12 cellular contexts compared by ENCODE assay signal in genomic region chr1:40897499-40897898, GRCh38. TPM values are rescaled to one million over a fixed set of nuclear protein-coding genes. Genes with fewer than 3 reads are reported as not detected.
A peak's percentile ranks its signal among the peaks of the same experiment; 100 is the strongest.
DNase-seq lines count a peak whose midpoint lies in the region; ATAC-seq and TF ChIP-seq lines count a peak whose summit lies in the region.
"Had no signal": no experiment of that assay in that cellular context is flagged by ENCODE, and none has a peak within 500 bp of the region (broad histone marks: within the 10 kb centered on the region; RNA-seq: fewer than 3 reads in every experiment).

No MANE protein-coding gene starts in this region.

- ATAC-seq in HG02840 (IDR thresholded peaks at IDR 0.05; ENCODE audit: low FRiP score, unreplicated experiment) = no peak
- no peak for ATAC-seq in GM18909 (IDR thresholded peaks at IDR 0.05; ENCODE audit: poor library complexity, unreplicated experiment)

- DNase-seq in Caki2 (ENCODE audit: low read depth) (peak; percentile 89), M059J (ENCODE audit: low read depth) (peak; percentile 70), endothelial cell (ENCODE audit: low spot score) (no peak), nephron progenitor cell (no peak), H7 (no peak), DMS153 (lab: John Stamatoyannopoulos, UW) (no peak)
- DNase-seq: activated naive CD4-positive, alpha-beta T cell treated with Interleukin-2 at 50 U/mL for 16 hours; C1 segment of cervical spinal cord; colonic mucosa; hippocampal formation had no signal

- H3K4me3 ChIP-seq in H7 (ENCODE audit: insufficient read depth, low read depth, low read length) = no peak overlapping the region
- H3K4me3 ChIP-seq: colonic mucosa had no signal

- H3K4me1 Mint-ChIP-seq in endothelial cell (ENCODE audit: unreplicated experiment) (peaks cover 6% of the 10 kb centered on the region), nephron progenitor cell (peaks cover 12% of the 10 kb centered on the region)

- H3K9me3 Mint-ChIP-seq in endothelial cell (ENCODE audit: unreplicated experiment) = peaks cover 16% of the 10 kb centered on the region
- peaks cover 30% of the 10 kb centered on the region for H3K9me3 Mint-ChIP-seq in nephron progenitor cell

- no peak overlapping the region for H3K4me3 Mint-ChIP-seq in endothelial cell (ENCODE audit: unreplicated experiment)
- no peak overlapping the region for H3K4me3 Mint-ChIP-seq in nephron progenitor cell

- TF ChIP-seq CTCF in endothelial cell (IDR thresholded peaks at IDR 0.05; ENCODE audit: unreplicated experiment) (no peak), nephron progenitor cell (IDR thresholded peaks at IDR 0.05) (no peak)

- no peaks in the 10 kb centered on the region for H3K27me3 ChIP-seq in H7 (ENCODE audit: control insufficient read depth, insufficient read depth, low read length)
- H3K27me3 ChIP-seq: colonic mucosa had no signal

- no peaks in the 10 kb centered on the region for H3K36me3 ChIP-seq in H7 (replicated peaks; ENCODE audit: control insufficient read depth, insufficient read depth, low read length)
- H3K36me3 ChIP-seq: colonic mucosa had no signal

- in situ Hi-C loops in Caki2 (cut with HindIII; ENCODE audit: low pct_unique_long_range_greater_than_20kb, low sequenced_read_pairs) = no loop called here

- H3K36me3 Mint-ChIP-seq in endothelial cell (ENCODE audit: low read depth, unreplicated experiment) (peaks cover 22% of the 10 kb centered on the region), nephron progenitor cell (ENCODE audit: low read depth) (no peaks in the 10 kb centered on the region)

- H3K27ac Mint-ChIP-seq in endothelial cell (ENCODE audit: unreplicated experiment) (peak overlapping the region; percentile 27), nephron progenitor cell (peak overlapping the region; percentile 73)

- peaks cover 2% of the 10 kb centered on the region for H3K27me3 Mint-ChIP-seq in endothelial cell (ENCODE audit: unreplicated experiment)
- H3K27me3 Mint-ChIP-seq in nephron progenitor cell (ENCODE audit: low read depth, poor library complexity) = peaks cover 14% of the 10 kb centered on the region

RNA-seq across cellular contexts. Expression of gene CITED4, which starts 35.3 kb away (rescaled TPM):
- 10.6 and 28.3 TPM in 2 replicates for total RNA-seq in Caki2 (2014; rRNA removed; shearing (Covaris generic); ENCODE audit: low replicate concordance)
- total RNA-seq in M059J (2014; rRNA removed; shearing (Covaris generic)) = 3.5 and 8.3 TPM in 2 replicates
- 3.6 TPM for total RNA-seq in endothelial cell (ENCODE audit: unreplicated experiment)
- total RNA-seq in H7 (2014; rRNA removed; shearing (Covaris generic)) = 13.9 and 15.7 TPM in 2 replicates

Comparison
In these comparisons a context has a peak if more than half of its experiments do, and no peak if none do; other contexts are left out.
1. DNase-seq: peak in Caki2 (single experiment) and M059J (single experiment); none in endothelial cell (single experiment), nephron progenitor cell (single experiment), H7 (single experiment) and DMS153 (single experiment).